Comparison of ENCODE assay signal across 10 cellular contexts in the genomic region with DNA sequence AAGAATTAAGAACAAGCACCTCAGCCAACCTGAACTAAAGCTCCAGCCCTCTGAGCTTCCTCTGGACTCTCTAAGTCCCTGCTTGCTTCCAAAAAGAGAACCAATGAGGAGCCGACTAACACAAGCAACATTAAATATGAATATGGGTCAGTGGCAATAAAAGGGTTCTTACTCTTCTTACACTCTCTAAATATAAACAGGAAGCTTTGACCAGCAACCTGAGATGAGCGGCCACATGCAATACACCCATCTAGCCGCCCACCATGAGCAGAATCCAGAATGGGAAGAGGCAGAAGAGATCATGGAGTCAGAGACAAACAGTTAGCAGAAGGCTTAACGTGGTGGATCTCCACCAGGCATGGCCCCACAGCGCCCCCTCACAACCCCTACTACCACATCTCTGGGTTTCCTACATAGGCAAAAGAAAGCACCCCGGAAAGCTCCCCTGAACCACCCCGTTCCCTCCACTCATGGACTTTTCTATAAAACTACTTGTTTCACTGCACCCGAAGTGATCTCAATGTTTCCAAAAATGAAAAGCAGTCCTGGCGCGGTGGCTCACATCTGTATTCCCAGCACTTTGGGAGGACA. TPM values are rescaled to one million over a fixed set of nuclear protein-coding genes. Genes with fewer than 3 reads are reported as not detected.
DNase-seq lines count a peak whose midpoint lies in the region; ATAC-seq and TF ChIP-seq lines count a peak whose summit lies in the region.
"Had no signal": no experiment of that assay in that cellular context is flagged by ENCODE, and none has a peak within 500 bp of the region (broad histone marks: within the 10 kb centered on the region; RNA-seq: fewer than 3 reads in every experiment).

No MANE protein-coding gene starts in this region.

- intact Hi-C loops in psoas muscle (cut with DNase I) = loop anchor here (5.0 kb wide), 4 partner anchors 130 to 455 kb away; partner anchors contain the start of gene CALM1 (in 2 of the 2)

- peaks cover 10% of the 10 kb centered on the region for H3K27me3 Mint-ChIP-seq in endodermal cell (ENCODE audit: insufficient read depth)

- TF ChIP-seq CTCF in GM12864 (IDR thresholded peaks at IDR 0.05; ENCODE audit: low read depth, low read length, missing control alignments) (peak; percentile 13), endodermal cell (conservative IDR thresholded peaks at IDR 0.05) (peak; percentile 62), psoas muscle (IDR thresholded peaks at IDR 0.05) (peak; percentile 27), Peyer's patch (IDR thresholded peaks at IDR 0.05) (no peak)

- peaks cover 27% of the 10 kb centered on the region for H3K4me1 Mint-ChIP-seq in endodermal cell

- DNase-seq in GM12864 (ENCODE audit: low read depth) (no peak), NT2/D1 (ENCODE audit: low read depth, low spot score) (peak; percentile 3), endodermal cell (peak; percentile 74), psoas muscle (peak; percentile 37 to 65), Peyer's patch (no peak), middle frontal gyrus (ENCODE audit: extremely low spot score, low spot score) (no peak), DMS79 (lab: John Stamatoyannopoulos, UW) (no peak)
- DNase-seq: NCI-H510A treated with DMSO at 0.1 percent for 48 hours; stimulated activated naive B cell treated with anti-CD40 and anti-IgM and Interleukin-4, amounts not matched to agents 10 μg/mL and 1 μg/mL and 100 μg/mL, for 72 hours; T-helper 1 cell had no signal

- H3K4me3 ChIP-seq in GM12864 (ENCODE audit: low read depth, low read length) (no peak overlapping the region), NT2/D1 (ENCODE audit: insufficient read length, low read depth) (no peak overlapping the region), endodermal cell (ENCODE audit: low read length) (no peak overlapping the region), psoas muscle (peak overlapping the region; percentile 65), Peyer's patch (no peak overlapping the region)

- no peaks in the 10 kb centered on the region for H3K9me3 Mint-ChIP-seq in endodermal cell
- H3K9me3 Mint-ChIP-seq: stimulated activated naive B cell treated with anti-CD40 and anti-IgM and Interleukin-4, amounts not matched to agents 10 μg/mL and 1 μg/mL and 100 μg/mL, for 72 hours had no signal

- WGBS in endodermal cell (ENCODE audit: insufficient coverage in 1 of 2, insufficient read length in 1 of 2), 2 experiments = 84 to 90% methylated on average over 4 to 10 of the region's 10 CpGs
- 50 to 77% (median 55%) methylated on average over 10 of the region's 10 CpGs for WGBS in psoas muscle, 3 donors

- ATAC-seq in psoas muscle = peak; percentile 40 to 66 (median 59)
- ATAC-seq: stimulated activated naive B cell treated with anti-CD40 and anti-IgM and Interleukin-4, amounts not matched to agents 10 μg/mL and 1 μg/mL and 100 μg/mL, for 72 hours had no signal

- no peak overlapping the region for H3K9ac ChIP-seq in NT2/D1 (ENCODE audit: insufficient read length, low read depth)
- H3K9ac ChIP-seq in endodermal cell (ENCODE audit: extremely low read depth, low read length, poor library complexity, severe bottlenecking) = no peak overlapping the region

- H3K36me3 Mint-ChIP-seq in endodermal cell (ENCODE audit: low read depth) = no peaks in the 10 kb centered on the region
- H3K36me3 Mint-ChIP-seq: stimulated activated naive B cell treated with anti-CD40 and anti-IgM and Interleukin-4, amounts not matched to agents 10 μg/mL and 1 μg/mL and 100 μg/mL, for 72 hours had no signal

- no peaks in the 10 kb centered on the region for H3K4me1 ChIP-seq in NT2/D1 (ENCODE audit: insufficient read depth, insufficient read length)
- H3K4me1 ChIP-seq in endodermal cell (ENCODE audit: control insufficient read depth, insufficient read depth, low read length) = peaks cover 12% of the 10 kb centered on the region
- peaks cover 26% of the 10 kb centered on the region for H3K4me1 ChIP-seq in psoas muscle
- peaks cover 0 to 10% (median 2%) of the 10 kb centered on the region in 4 donors for H3K4me1 ChIP-seq in Peyer's patch

- H3K27me3 ChIP-seq in NT2/D1 (ENCODE audit: insufficient read depth, insufficient read length) = peaks cover 10% of the 10 kb centered on the region
- H3K27me3 ChIP-seq in endodermal cell (ENCODE audit: control insufficient read depth, insufficient read depth, low read length, poor library complexity, severe bottlenecking) = peaks cover 6% of the 10 kb centered on the region
- H3K27me3 ChIP-seq in psoas muscle (ENCODE audit: insufficient read depth in 3 of 3, low read length in 2 of 3) = no peaks in the 10 kb centered on the region
- no peaks in the 10 kb centered on the region for H3K27me3 ChIP-seq in Peyer's patch

- H3K4me3 Mint-ChIP-seq in endodermal cell = no peak overlapping the region

- H3K27ac Mint-ChIP-seq in endodermal cell = no peak overlapping the region
- H3K27ac Mint-ChIP-seq: stimulated activated naive B cell treated with anti-CD40 and anti-IgM and Interleukin-4, amounts not matched to agents 10 μg/mL and 1 μg/mL and 100 μg/mL, for 72 hours had no signal

- H3K27ac ChIP-seq in endodermal cell (ENCODE audit: low read depth, low read length) (no peak overlapping the region), psoas muscle (peak overlapping the region; percentile 98), Peyer's patch (no peak overlapping the region)

- TF ChIP-seq POLR2A in Peyer's patch (IDR thresholded peaks at IDR 0.05) = no peak

- H3K36me3 ChIP-seq in NT2/D1 (ENCODE audit: insufficient read depth, insufficient read length, low read length) (no peaks in the 10 kb centered on the region), endodermal cell (ENCODE audit: control insufficient read depth, insufficient read depth, low read length) (no peaks in the 10 kb centered on the region), psoas muscle (ENCODE audit: insufficient read depth in 1 of 2, low read depth in 1 of 2) (no peaks in the 10 kb centered on the region), Peyer's patch (no peaks in the 10 kb centered on the region)

- H3K9me3 ChIP-seq in NT2/D1 (ENCODE audit: insufficient read depth, low read length) (no peaks in the 10 kb centered on the region), endodermal cell (ENCODE audit: control insufficient read depth, low read length) (no peaks in the 10 kb centered on the region), psoas muscle (no peaks in the 10 kb centered on the region), Peyer's patch (no peaks in the 10 kb centered on the region)

RNA-seq across cellular contexts. Expression of gene TTC7B, which starts 59.4 kb away (rescaled TPM):
- total RNA-seq in endodermal cell (10 to 100 TPM; 51.3 to 62.6 TPM), psoas muscle (10 to 100 TPM; 59.0 to 97.0 (median 75.3) TPM), Peyer's patch (10 to 100 TPM in 2 of 4 donors, 1 to 10 TPM in 1, under 1 TPM in 1; 0.18 to 53.6 (median 11.2) TPM)
- 51.1 TPM for polyA plus RNA-seq in endodermal cell (2013, experiment 1 of 2)
- polyA plus RNA-seq in endodermal cell (2013, experiment 2 of 2) = 50.8 TPM
- 10 to 100 TPM; 18.9 to 38.0 (median 30.2) TPM for polyA plus RNA-seq in psoas muscle

Comparison
In these comparisons a context has a peak if more than half of its experiments do, and no peak if none do; other contexts are left out.
1. DNase-seq: peak in NT2/D1 (single experiment), endodermal cell (single experiment) and psoas muscle (2 of 2); none in GM12864 (single experiment), Peyer's patch (0 of 3), middle frontal gyrus (single experiment) and DMS79 (single experiment).
2. CTCF ChIP-seq: peak in GM12864 (single experiment), endodermal cell (single experiment) and psoas muscle (single experiment); none in Peyer's patch (0 of 6).